ENCODE assay signal across 9 cellular contexts in the genomic region with DNA sequence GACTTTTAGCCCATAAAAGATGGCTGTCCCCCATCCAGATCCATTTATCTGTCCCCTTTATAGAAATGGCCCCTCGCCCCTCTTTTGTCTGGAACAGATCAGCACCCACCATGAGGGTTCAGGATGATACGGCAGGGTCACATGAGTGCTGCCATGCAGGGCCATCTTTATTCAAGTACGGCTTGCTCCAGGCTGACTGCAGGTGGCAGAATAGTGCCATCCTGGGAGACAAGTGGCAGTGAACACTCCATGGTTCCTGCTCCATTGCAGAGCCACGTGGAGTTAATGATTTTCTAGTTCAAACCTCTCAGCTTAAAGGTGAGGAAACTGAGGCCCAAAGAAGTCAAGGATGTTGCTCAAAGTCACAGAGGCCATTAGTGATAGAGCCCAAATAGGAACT.
DNase-seq lines count a peak whose midpoint lies in the region; ATAC-seq and TF ChIP-seq lines count a peak whose summit lies in the region.
"Had no signal": no experiment of that assay in that cellular context is flagged by ENCODE, and none has a peak within 500 bp of the region (broad histone marks: within the 10 kb centered on the region; RNA-seq: fewer than 3 reads in every experiment).

No MANE protein-coding gene starts in this region.

- H2AFZ ChIP-seq in mammary epithelial cell (ENCODE audit: low read depth, low read length) = no peak overlapping the region

- intact Hi-C loops in mammary epithelial cell (cut with micrococcal nuclease) (loop anchor here (1.0 to 2.0 kb wide), 4 partner anchors 57 to 776 kb away; no protein-coding TSS in a partner anchor), posterior cingulate gyrus (cut with DNase I) (loop anchor here (5.0 kb wide), 1 partner anchor 626 kb away; the partner anchor contains the start of gene ALK)

- POLR2A ChIA-PET in CD8-positive, alpha-beta memory T cell (lab: Charles Lee) = no interaction called here

- peaks cover 3% of the 10 kb centered on the region for H4K20me1 ChIP-seq in mammary epithelial cell (ENCODE audit: insufficient read depth, low read length)

- no peaks in the 10 kb centered on the region for H3K4me1 Mint-ChIP-seq in CD8-positive, alpha-beta memory T cell

- no peaks in the 10 kb centered on the region for H3K36me3 Mint-ChIP-seq in CD8-positive, alpha-beta memory T cell

- H3K9ac ChIP-seq in mammary epithelial cell (ENCODE audit: insufficient read depth, low read length) = no peak overlapping the region
- H3K9ac ChIP-seq: BLaER1 had no signal

- no peak overlapping the region for H3K4me2 ChIP-seq in mammary epithelial cell (ENCODE audit: insufficient read depth, low read depth, low read length)
- H3K4me2 ChIP-seq: BLaER1 had no signal

- no peaks in the 10 kb centered on the region for H3K79me2 ChIP-seq in mammary epithelial cell (ENCODE audit: insufficient read depth, low read length)

- dilution Hi-C loops in mammary epithelial cell (cut with HindIII; ENCODE audit: low sequenced_read_pairs) = no loop called here

- TF ChIP-seq CTCF in mammary epithelial cell (conservative IDR thresholded peaks at IDR 0.05 in 1 of 2, IDR thresholded peaks at IDR 0.05 in 1 of 2; ENCODE audit: extremely low read depth in 1 of 2, insufficient read depth in 1 of 2, low read depth in 1 of 2, low read length in 2 of 2) = peak; percentile 39 to 65

- H3K4me3 ChIP-seq in mammary epithelial cell (replicated peaks in 1 of 3; ENCODE audit: insufficient read depth in 1 of 3, low read depth in 2 of 3, low read length in 3 of 3) = no peak overlapping the region
- H3K4me3 ChIP-seq in CD8-positive, alpha-beta memory T cell (ENCODE audit: low read length) = no peak overlapping the region
- H3K4me3 ChIP-seq: BLaER1 had no signal

- no TSS peak for BruUV-seq in mammary epithelial cell (replicated peaks; lab: Mats Ljungman, UMichigan)

- H3K4me3 Mint-ChIP-seq in CD8-positive, alpha-beta memory T cell = no peak overlapping the region

- no peak overlapping the region for H3K27ac Mint-ChIP-seq in CD8-positive, alpha-beta memory T cell

- H3K9me3 ChIP-seq in mammary epithelial cell (replicated peaks; ENCODE audit: insufficient read depth, low read length) = no peaks in the 10 kb centered on the region
- no peaks in the 10 kb centered on the region for H3K9me3 ChIP-seq in CD8-positive, alpha-beta memory T cell (ENCODE audit: low read length)
- H3K9me3 ChIP-seq: BLaER1 had no signal

- H3K4me1 ChIP-seq in mammary epithelial cell (ENCODE audit: insufficient read depth, low read length) = no peaks in the 10 kb centered on the region
- H3K4me1 ChIP-seq in CD8-positive, alpha-beta memory T cell (ENCODE audit: insufficient read depth, low read length) = no peaks in the 10 kb centered on the region
- H3K4me1 ChIP-seq: BLaER1 had no signal

- DNase-seq in NCI-H82 (lab: John Stamatoyannopoulos, UW) (peak; percentile 71), NCI-H82 treated with DMSO at 0.1 percent for 48 hours (lab: John Stamatoyannopoulos, UW; ENCODE audit: unreplicated experiment) (no peak), NCI-H1092 treated with DMSO at 0.1 percent for 48 hours (lab: John Stamatoyannopoulos, UW) (peak; percentile 31), mammary epithelial cell (no peak), posterior cingulate gyrus (peak in 6 of 10 donors; percentile 21 to 90 (median 60)), NCI-H2029 (lab: John Stamatoyannopoulos, UW) (no peak)
- DNase-seq in CD8-positive, alpha-beta memory T cell = no peak

- peaks cover 22 to 60% of the 10 kb centered on the region in 2 donors for H3K27me3 Mint-ChIP-seq in CD8-positive, alpha-beta memory T cell

- no peak overlapping the region for H3K27ac ChIP-seq in mammary epithelial cell (ENCODE audit: insufficient read depth, low read depth, low read length)
- no peak overlapping the region for H3K27ac ChIP-seq in CD8-positive, alpha-beta memory T cell (ENCODE audit: low read depth, low read length)
- H3K27ac ChIP-seq: BLaER1 had no signal

- CTCF ChIA-PET in mammary epithelial cell (lab: Charles Lee; ENCODE audit: low non-redundant PET) = interaction anchor here (0.6 kb wide), 1 partner anchor 632 kb away, joined by 3 read pairs; no protein-coding TSS in a partner anchor
- CTCF ChIA-PET in CD8-positive, alpha-beta memory T cell (lab: Charles Lee) = no interaction called here

- no peaks in the 10 kb centered on the region for H3K27me3 ChIP-seq in mammary epithelial cell (ENCODE audit: insufficient read depth, low read length)
- H3K27me3 ChIP-seq in CD8-positive, alpha-beta memory T cell (ENCODE audit: insufficient read depth, low read length, poor library complexity, severe bottlenecking) = no peaks in the 10 kb centered on the region
- H3K27me3 ChIP-seq: BLaER1 had no signal

- ATAC-seq in HG02852 (IDR thresholded peaks at IDR 0.05; ENCODE audit: unreplicated experiment) = no peak

- in situ Hi-C loops in mammary epithelial cell (cut with MboI; ENCODE audit: low sequenced_read_pairs in 2 of 2) = no loop called here

- no peaks in the 10 kb centered on the region for H3K36me3 ChIP-seq in mammary epithelial cell (ENCODE audit: insufficient read depth, low read length)
- no peaks in the 10 kb centered on the region for H3K36me3 ChIP-seq in CD8-positive, alpha-beta memory T cell (ENCODE audit: insufficient read depth, low read length)
- H3K36me3 ChIP-seq: BLaER1 had no signal

- H3K9me3 Mint-ChIP-seq in CD8-positive, alpha-beta memory T cell = peaks cover 0 to 5% (median 0%) of the 10 kb centered on the region in 5 donors

- WGBS in mammary epithelial cell (ENCODE audit: low coverage, missing lambda C conversion rate) = 6% methylated on average over 4 of the region's 4 CpGs

Comparison
In these comparisons a context has a peak if more than half of its experiments do, and no peak if none do; other contexts are left out.
1. DNase-seq: peak in NCI-H82 (single experiment), NCI-H1092 treated with DMSO at 0.1 percent for 48 hours (single experiment) and posterior cingulate gyrus (6 of 10); none in NCI-H82 treated with DMSO at 0.1 percent for 48 hours (single experiment), mammary epithelial cell (single experiment), CD8-positive, alpha-beta memory T cell (0 of 5) and NCI-H2029 (single experiment).